Comparison of ENCODE assay signal across 19 cellular contexts in the genomic region with DNA sequence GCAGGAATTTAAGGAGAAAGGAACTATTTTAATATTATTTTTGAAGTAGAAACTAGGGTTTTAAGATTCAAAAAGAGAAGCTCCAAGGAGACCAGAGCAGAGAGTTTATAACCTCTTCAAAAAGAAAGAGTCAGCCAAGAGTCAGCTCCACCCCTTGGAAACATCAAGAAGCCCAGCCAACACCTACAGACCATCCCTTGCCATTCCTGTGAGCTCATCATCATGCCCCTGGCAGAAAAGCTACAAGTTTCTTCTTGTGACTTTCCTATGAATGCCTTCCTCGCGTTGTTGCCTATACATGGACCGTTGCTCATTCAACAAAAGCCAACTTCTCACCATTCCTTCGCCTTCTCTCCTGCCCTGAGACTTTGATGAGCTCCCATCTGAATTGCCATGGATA. TPM values are rescaled to one million over a fixed set of nuclear protein-coding genes. Genes with fewer than 3 reads are reported as not detected.
DNase-seq lines count a peak whose midpoint lies in the region; ATAC-seq, FAIRE-seq and TF ChIP-seq lines count a peak whose summit lies in the region.
"Had no signal": no experiment of that assay in that cellular context is flagged by ENCODE, and none has a peak within 500 bp of the region (broad histone marks: within the 10 kb centered on the region; RNA-seq: fewer than 3 reads in every experiment).

No MANE protein-coding gene starts in this region.

- no peak overlapping the region for H2AK5ac ChIP-seq in H1 (ENCODE audit: low read depth, low read length)

- CTCF ChIA-PET in H1 (lab: Charles Lee; ENCODE audit: partially characterized antibody), result interaction anchor here (0.6 to 1.7 kb wide), 12 partner anchors 13 to 244 kb away, joined by 3 to 9 read pairs (median 3); no protein-coding TSS in a partner anchor

- no peak overlapping the region for H2BK120ac ChIP-seq in H1 (replicated peaks; ENCODE audit: low read depth, low read length)

- no peaks in the 10 kb centered on the region for H3K23me2 ChIP-seq in H1 (ENCODE audit: low read depth, low read length)

- no peak overlapping the region for H4K91ac ChIP-seq in H1 (replicated peaks; ENCODE audit: insufficient read length, low read length)

- no peak overlapping the region for H3K4me3 ChIP-seq in RWPE2 (ENCODE audit: severe bottlenecking)
- no peak overlapping the region for H3K4me3 ChIP-seq in H1 (ENCODE audit: extremely low read depth in 1 of 4, insufficient read depth in 2 of 4, low read depth in 3 of 4, low read length in 4 of 4)
- H3K4me3 ChIP-seq in keratinocyte (ENCODE audit: control insufficient read depth in 2 of 3, extremely low read depth in 1 of 3, insufficient read depth in 2 of 3, low read depth in 1 of 3, low read length in 3 of 3), result no peak overlapping the region
- H3K4me3 ChIP-seq in prostate gland, result no peak overlapping the region
- no peak overlapping the region for H3K4me3 ChIP-seq in vagina
- H3K4me3 ChIP-seq: GM12878, GM23338 had no signal

- H2BK15ac ChIP-seq in H1 (ENCODE audit: low read length), result no peak overlapping the region

- H3K4me2 ChIP-seq in H1 (ENCODE audit: insufficient read depth in 1 of 2, low read depth in 2 of 2, low read length in 2 of 2), result no peak overlapping the region
- H3K4me2 ChIP-seq in keratinocyte (ENCODE audit: control insufficient read depth, extremely low read depth, insufficient read depth, low read depth, low read length), result peak overlapping the region; percentile 52
- H3K4me2 ChIP-seq: GM23338 had no signal

- no peak overlapping the region for H3K56ac ChIP-seq in H1 (replicated peaks; ENCODE audit: insufficient read length, low read depth, low read length)

- WGBS in H1 (ENCODE audit: extremely low coverage in 1 of 2, insufficient coverage in 1 of 2, insufficient read length in 1 of 2, insufficient replicate concordance in 2 of 2, low coverage in 1 of 2, low lambda C conversion rate in 2 of 2, missing lambda C conversion rate in 1 of 2), 2 experiments, result 94% methylated on average over 4 of the region's 4 CpGs; no CpG with 5 or more reads in 1 of the 2 experiments
- WGBS in prostate gland, result 42% methylated on average over 4 of the region's 4 CpGs

- H3K9me1 ChIP-seq in keratinocyte (ENCODE audit: control insufficient read depth, extremely low read depth, insufficient read depth, low read length), result no peaks in the 10 kb centered on the region

- H3K4me1 ChIP-seq in RWPE2 (ENCODE audit: insufficient read depth, poor library complexity, severe bottlenecking), result peaks cover 8% of the 10 kb centered on the region
- no peaks in the 10 kb centered on the region for H3K4me1 ChIP-seq in H1 (replicated peaks in 1 of 4; ENCODE audit: control insufficient read depth in 3 of 4, insufficient read depth in 4 of 4, low read length in 3 of 4)
- peaks cover 11% of the 10 kb centered on the region for H3K4me1 ChIP-seq in keratinocyte (ENCODE audit: control insufficient read depth, extremely low read depth, insufficient read depth, low read length)
- H3K4me1 ChIP-seq in prostate gland (replicated peaks), result no peaks in the 10 kb centered on the region
- no peaks in the 10 kb centered on the region for H3K4me1 ChIP-seq in vagina

- no peak overlapping the region for H3K18ac ChIP-seq in H1 (ENCODE audit: extremely low read depth, low read length)

- no peak overlapping the region for H4K8ac ChIP-seq in H1 (ENCODE audit: extremely low read depth, insufficient read depth, low read length)

- H4K5ac ChIP-seq in H1 (ENCODE audit: insufficient read length, low read depth, low read length), result no peak overlapping the region

- ATAC-seq in RWPE2 (ENCODE audit: low read depth) (peak; percentile 80), HG03460 (IDR thresholded peaks at IDR 0.05; ENCODE audit: unreplicated experiment) (no peak)
- ATAC-seq: GM12878, GM23338 had no signal

- TF ChIP-seq CTCF in RWPE2 (IDR thresholded peaks at IDR 0.05; ENCODE audit: poor library complexity, severe bottlenecking) (no peak), H1 (IDR thresholded peaks at IDR 0.05; ENCODE audit: control extremely low read depth in 1 of 3, insufficient read depth in 1 of 3, low read depth in 1 of 3, low read length in 3 of 3) (no peak), keratinocyte (optimal IDR thresholded peaks at IDR 0.05 in 1 of 3, IDR thresholded peaks at IDR 0.05 in 1 of 3, conservative IDR thresholded peaks at IDR 0.05 in 1 of 3; ENCODE audit: extremely low read depth in 1 of 3, insufficient read depth in 2 of 3, low read length in 3 of 3) (no peak), prostate gland (IDR thresholded peaks at IDR 0.05) (no peak), vagina (IDR thresholded peaks at IDR 0.05) (no peak)

- no peak overlapping the region for H2BK20ac ChIP-seq in H1 (ENCODE audit: low read length)

- TF ChIP-seq EP300 in H1 (IDR thresholded peaks at IDR 0.05; ENCODE audit: borderline replicate concordance in 1 of 2, low read depth in 2 of 2, low read length in 2 of 2), result no peak

- TF ChIP-seq POLR2A in H1 (IDR thresholded peaks at IDR 0.05; ENCODE audit: control extremely low read depth in 1 of 2, low read depth in 2 of 2, low read length in 2 of 2) (no peak), prostate gland (IDR thresholded peaks at IDR 0.05) (no peak), vagina (IDR thresholded peaks at IDR 0.05) (no peak)

- H3K4ac ChIP-seq in H1 (replicated peaks; ENCODE audit: insufficient read length, low read depth, low read length), result no peak overlapping the region

- no peak overlapping the region for H3K27ac ChIP-seq in RWPE2 (ENCODE audit: poor library complexity, severe bottlenecking)
- no peak overlapping the region for H3K27ac ChIP-seq in H1 (ENCODE audit: low read depth, low read length)
- H3K27ac ChIP-seq in keratinocyte (ENCODE audit: control insufficient read depth, insufficient read depth, low read length), result peak overlapping the region; percentile 32
- no peak overlapping the region for H3K27ac ChIP-seq in prostate gland
- H3K27ac ChIP-seq in vagina, result no peak overlapping the region

- no peak overlapping the region for H3K14ac ChIP-seq in H1 (ENCODE audit: insufficient read length)

- H3K27me3 ChIP-seq in RWPE2 (ENCODE audit: insufficient read depth, poor library complexity, severe bottlenecking), result no peaks in the 10 kb centered on the region
- H3K27me3 ChIP-seq in H1 (replicated peaks in 1 of 4; ENCODE audit: control insufficient read depth in 3 of 4, extremely low read depth in 1 of 4, insufficient read depth in 3 of 4, low read length in 3 of 4), result no peaks in the 10 kb centered on the region
- H3K27me3 ChIP-seq in keratinocyte (ENCODE audit: control insufficient read depth, extremely low read depth, insufficient read depth, low read length), result no peaks in the 10 kb centered on the region
- H3K27me3 ChIP-seq in prostate gland (replicated peaks; ENCODE audit: insufficient read depth), result no peaks in the 10 kb centered on the region
- H3K27me3 ChIP-seq in vagina, result no peaks in the 10 kb centered on the region

- H3K9ac ChIP-seq in H1 (replicated peaks in 1 of 4; ENCODE audit: extremely low read depth in 1 of 4, low read depth in 3 of 4, low read length in 3 of 4), result no peak overlapping the region
- H3K9ac ChIP-seq in keratinocyte (ENCODE audit: control insufficient read depth, extremely low read depth, insufficient read depth, low read length), result no peak overlapping the region

- POLR2A ChIA-PET in H1 (lab: Charles Lee; ENCODE audit: partially characterized antibody), result no interaction called here

- H3K79me2 ChIP-seq in H1 (ENCODE audit: control insufficient read depth in 1 of 2, insufficient read depth in 2 of 2, low read length in 2 of 2) (no peaks in the 10 kb centered on the region), keratinocyte (ENCODE audit: control insufficient read depth, insufficient read depth, low read length) (no peaks in the 10 kb centered on the region)

- FAIRE-seq in H1 (lab: Jason Lieb, UNC) (no peak), keratinocyte (lab: Jason Lieb, UNC) (peak; percentile 98)
- FAIRE-seq: GM12878, GM19239 had no signal

- DNase-seq in RWPE2 (ENCODE audit: low spot score) (no peak), H1 (ENCODE audit: low read depth in 1 of 2, low spot score in 2 of 2) (no peak), keratinocyte (ENCODE audit: low read depth, low spot score) (no peak), prostate gland (ENCODE audit: low spot score) (peak; percentile 11), superior temporal gyrus (ENCODE audit: extremely low spot score) (no peak), AML-193 (lab: John Stamatoyannopoulos, UW) (no peak), vagina (ENCODE audit: extremely low spot score in 2 of 2) (no peak)
- DNase-seq: Calu3; CD4-positive, CD25-positive, alpha-beta regulatory T cell; NCI-H1092; NCI-H1694; NCI-H446; NCI-H748 treated with DMSO at 0.1 percent for 48 hours; SHP77 had no signal

- H2BK12ac ChIP-seq in H1 (ENCODE audit: low read depth, low read length), result no peak overlapping the region

- H3K36me3 ChIP-seq in RWPE2 (ENCODE audit: low read depth), result no peaks in the 10 kb centered on the region
- H3K36me3 ChIP-seq in H1 (ENCODE audit: control insufficient read depth in 2 of 4, insufficient read depth in 4 of 4, low read length in 3 of 4), result no peaks in the 10 kb centered on the region
- H3K36me3 ChIP-seq in keratinocyte (ENCODE audit: control insufficient read depth in 2 of 2, extremely low read depth in 1 of 2, insufficient read depth in 2 of 2, low read length in 2 of 2), result no peaks in the 10 kb centered on the region
- no peaks in the 10 kb centered on the region for H3K36me3 ChIP-seq in prostate gland
- no peaks in the 10 kb centered on the region for H3K36me3 ChIP-seq in vagina

- H3K23ac ChIP-seq in H1 (ENCODE audit: insufficient read length), result no peak overlapping the region

- dilution Hi-C loops in keratinocyte (cut with MboI; ENCODE audit: extremely low pct_ligation_motif_present, low sequenced_read_pairs), result no loop called here

- intact Hi-C loops in prostate gland (cut with DNase I) (no loop called here), vagina (cut with DNase I) (no loop called here)

- no peaks in the 10 kb centered on the region for H3K9me3 ChIP-seq in RWPE2 (ENCODE audit: severe bottlenecking)
- no peaks in the 10 kb centered on the region for H3K9me3 ChIP-seq in H1 (ENCODE audit: insufficient read depth in 2 of 2, low read depth in 1 of 2, low read length in 1 of 2)
- no peaks in the 10 kb centered on the region for H3K9me3 ChIP-seq in keratinocyte (ENCODE audit: control insufficient read depth, low read depth, low read length)
- H3K9me3 ChIP-seq in prostate gland, result no peaks in the 10 kb centered on the region
- no peaks in the 10 kb centered on the region for H3K9me3 ChIP-seq in vagina

- no peak overlapping the region for H2BK5ac ChIP-seq in H1 (ENCODE audit: low read depth, low read length)

- 0 out of 2 replicates have a peak overlapping the region, but pooled peaks have one; percentile 70 for H2AFZ ChIP-seq in H1 (ENCODE audit: low read length)
- peak overlapping the region; percentile 43 for H2AFZ ChIP-seq in keratinocyte (ENCODE audit: control insufficient read depth, low read length)
- H2AFZ ChIP-seq: GM23338 had no signal

- H3K79me1 ChIP-seq in H1 (ENCODE audit: low read depth, low read length), result no peaks in the 10 kb centered on the region

- no peak for TF ChIP-seq RAD21 in H1 (IDR thresholded peaks at IDR 0.05 in 1 of 2, conservative IDR thresholded peaks at IDR 0.05 in 1 of 2; ENCODE audit: low read depth in 2 of 2, low read length in 2 of 2)

- H4K20me1 ChIP-seq in H1 (replicated peaks in 1 of 2; ENCODE audit: control insufficient read depth in 1 of 2, insufficient read depth in 2 of 2, low read length in 2 of 2) (peaks cover 0 to 4% of the 10 kb centered on the region in 2 experiments), keratinocyte (ENCODE audit: control insufficient read depth, extremely low read depth, insufficient read depth, low read length) (no peaks in the 10 kb centered on the region)

RNA-seq across cellular contexts. Expression of a gene that starts 20.5 kb away (rescaled TPM):
- 98.2 and 108 TPM in 2 replicates for total RNA-seq in H1 (2021; fragmentation: NEBNext Ultra II Directional; extraction: Animal tissue kit (Norgen Biotek cat#: 25700))
- 37.4 and 63.5 TPM in 2 replicates for polyA plus RNA-seq in H1 (2011; rRNA removed)
- polyA plus RNA-seq in H1 (2011; cell fraction: cytosol; rRNA removed), result 62.8 TPM
- polyA plus RNA-seq in H1 (2011; cell fraction: nucleus; rRNA removed), result 48.3 TPM
- polyA plus RNA-seq in H1 (2012, experiment 1 of 2), result 64.1 to 87.0 TPM (median 75.3 TPM) in 4 replicates
- polyA plus RNA-seq in H1 (2012, experiment 2 of 2), result 7.1 TPM
- polyA plus RNA-seq in H1 (2013, experiment 1 of 2), result 84.0 TPM
- polyA plus RNA-seq in H1 (2013, experiment 2 of 2), result 82.4 TPM
- polyA minus RNA-seq in H1 (2011; rRNA and poly(A)+ RNA removed), result 124 and 158 TPM in 2 replicates
- polyA minus RNA-seq in H1 (2011; cell fraction: cytosol; rRNA and poly(A)+ RNA removed), result 43.2 TPM
- polyA minus RNA-seq in H1 (2011; cell fraction: nucleus; rRNA and poly(A)+ RNA removed), result 55.6 TPM
- 111 to 132 TPM (median 112 TPM) in 3 replicates for polyA plus RNA-seq in keratinocyte
- 69.7 TPM for polyA plus RNA-seq in keratinocyte (2011; ENCODE audit: low read depth)
- 54.7 and 125 TPM in 2 replicates for polyA plus RNA-seq in keratinocyte (2011; cell fraction: cytosol; rRNA removed)
- 87.8 and 101 TPM in 2 replicates for polyA plus RNA-seq in keratinocyte (2011; cell fraction: nucleus; rRNA removed)
- polyA plus RNA-seq in keratinocyte (2012; ENCODE audit: low replicate concordance), result 68.5 and 72.4 TPM in 2 replicates
- polyA minus RNA-seq in keratinocyte, result 58.4 to 129 TPM (median 81.8 TPM) in 3 replicates
- 51.0 TPM for polyA minus RNA-seq in keratinocyte (2011; cell fraction: cytosol; rRNA and poly(A)+ RNA removed)
- polyA minus RNA-seq in keratinocyte (2011; cell fraction: nucleus; rRNA and poly(A)+ RNA removed), result 27.1 and 65.5 TPM in 2 replicates
- total RNA-seq in prostate gland, result 10 to 100 TPM; 28.2 to 48.3 TPM
- total RNA-seq in vagina, result 41.3 TPM

RNA-seq across cellular contexts. Expression of a gene that starts 33.1 kb away (rescaled TPM):
- not detected in 2 replicates for total RNA-seq in H1 (2021; fragmentation: NEBNext Ultra II Directional; extraction: Animal tissue kit (Norgen Biotek cat#: 25700))
- polyA plus RNA-seq in H1 (2011; rRNA removed) (not detected in 2 replicates), keratinocyte (not detected in 3 replicates)
- not detected for polyA plus RNA-seq in H1 (2011; cell fraction: cytosol; rRNA removed)
- not detected for polyA plus RNA-seq in H1 (2011; cell fraction: nucleus; rRNA removed)
- polyA plus RNA-seq in H1 (2012, experiment 1 of 2), result not detected in 4 replicates
- not detected for polyA plus RNA-seq in H1 (2012, experiment 2 of 2)
- polyA plus RNA-seq in H1 (2013, experiment 1 of 2), result not detected
- polyA plus RNA-seq in H1 (2013, experiment 2 of 2), result 0.04 TPM
- polyA minus RNA-seq in H1 (2011; rRNA and poly(A)+ RNA removed), result not detected in 2 replicates
- not detected for polyA minus RNA-seq in H1 (2011; cell fraction: cytosol; rRNA and poly(A)+ RNA removed)
- not detected for polyA minus RNA-seq in H1 (2011; cell fraction: nucleus; rRNA and poly(A)+ RNA removed)
- polyA plus RNA-seq in keratinocyte (2011; ENCODE audit: low read depth), result not detected
- not detected in 2 replicates for polyA plus RNA-seq in keratinocyte (2011; cell fraction: cytosol; rRNA removed)
- not detected in 2 replicates for polyA plus RNA-seq in keratinocyte (2011; cell fraction: nucleus; rRNA removed)
- not detected in 2 replicates for polyA plus RNA-seq in keratinocyte (2012; ENCODE audit: low replicate concordance)
- not detected in 3 replicates for polyA minus RNA-seq in keratinocyte
- polyA minus RNA-seq in keratinocyte (2011; cell fraction: cytosol; rRNA and poly(A)+ RNA removed), result not detected
- polyA minus RNA-seq in keratinocyte (2011; cell fraction: nucleus; rRNA and poly(A)+ RNA removed), result not detected in 2 replicates
- total RNA-seq in prostate gland (not detected), vagina (not detected)
- total RNA-seq: CD4-positive, CD25-positive, alpha-beta regulatory T cell; G401; GM23338 had no signal
- polyA plus RNA-seq: CD4-positive, CD25-positive, alpha-beta regulatory T cell; GM23338 had no signal

RNA-seq across cellular contexts. Expression of a gene that starts 38.1 kb away (rescaled TPM):
- 1.8 and 2.6 TPM in 2 replicates for total RNA-seq in H1 (2021; fragmentation: NEBNext Ultra II Directional; extraction: Animal tissue kit (Norgen Biotek cat#: 25700))
- polyA plus RNA-seq in H1 (2011; rRNA removed), result 0.54 and 1.1 TPM in 2 replicates
- 0.70 TPM for polyA plus RNA-seq in H1 (2011; cell fraction: cytosol; rRNA removed)
- polyA plus RNA-seq in H1 (2011; cell fraction: nucleus; rRNA removed), result 1.9 TPM
- polyA plus RNA-seq in H1 (2012, experiment 1 of 2), result 0.37 to 0.64 TPM (median 0.53 TPM) in 4 replicates
- 0.16 TPM for polyA plus RNA-seq in H1 (2012, experiment 2 of 2)
- polyA plus RNA-seq in H1 (2013, experiment 1 of 2), result 1.2 TPM
- 1.1 TPM for polyA plus RNA-seq in H1 (2013, experiment 2 of 2)
- 2.4 and 2.6 TPM in 2 replicates for polyA minus RNA-seq in H1 (2011; rRNA and poly(A)+ RNA removed)
- polyA minus RNA-seq in H1 (2011; cell fraction: cytosol; rRNA and poly(A)+ RNA removed), result 2.5 TPM
- polyA minus RNA-seq in H1 (2011; cell fraction: nucleus; rRNA and poly(A)+ RNA removed), result 7.7 TPM
- polyA plus RNA-seq in keratinocyte, result 0.01 TPM in 2 of 3 replicates, not detected in the other
- not detected for polyA plus RNA-seq in keratinocyte (2011; ENCODE audit: low read depth)
- polyA plus RNA-seq in keratinocyte (2011; cell fraction: cytosol; rRNA removed), result not detected in 2 replicates
- polyA plus RNA-seq in keratinocyte (2011; cell fraction: nucleus; rRNA removed), result 0.01 and 0.03 TPM in 2 replicates
- 0.03 TPM in 1 of 2 replicates, not detected in the other for polyA plus RNA-seq in keratinocyte (2012; ENCODE audit: low replicate concordance)
- polyA minus RNA-seq in keratinocyte, result 0.16 TPM in 1 of 3 replicates, not detected in the others
- not detected for polyA minus RNA-seq in keratinocyte (2011; cell fraction: cytosol; rRNA and poly(A)+ RNA removed)
- 0.23 and 0.42 TPM in 2 replicates for polyA minus RNA-seq in keratinocyte (2011; cell fraction: nucleus; rRNA and poly(A)+ RNA removed)
- 1 to 10 TPM; 1.8 to 2.2 TPM for total RNA-seq in prostate gland
- 7.9 TPM for total RNA-seq in vagina
- total RNA-seq: CD4-positive, CD25-positive, alpha-beta regulatory T cell; G401 had no signal
- polyA plus RNA-seq: CD4-positive, CD25-positive, alpha-beta regulatory T cell had no signal
